In genomic region chr1:201375169-201375568, GRCh38 we compare ENCODE assay signal across 14 cellular contexts. TPM values are rescaled to one million over a fixed set of nuclear protein-coding genes. Genes with fewer than 3 reads are reported as not detected.
DNase-seq lines count a peak whose midpoint lies in the region; ATAC-seq, FAIRE-seq and TF ChIP-seq lines count a peak whose summit lies in the region.
"Had no signal": no experiment of that assay in that cellular context is flagged by ENCODE, and none has a peak within 500 bp of the region (broad histone marks: within the 10 kb centered on the region; RNA-seq: fewer than 3 reads in every experiment).

No MANE protein-coding gene starts in this region.

- ATAC-seq in IMR-90 (ENCODE audit: low read depth) (no peak), GM21737 (IDR thresholded peaks at IDR 0.05; ENCODE audit: unreplicated experiment) (no peak)
- ATAC-seq: left lobe of liver had no signal

- H3K9me3 Mint-ChIP-seq in Caco-2 (ENCODE audit: unreplicated experiment), result no peaks in the 10 kb centered on the region
- H3K9me3 Mint-ChIP-seq in activated naive CD4-positive, alpha-beta T cell treated with anti-CD3 and anti-CD28 coated beads for 36 hours, result no peaks in the 10 kb centered on the region
- H3K9me3 Mint-ChIP-seq: nephron progenitor cell had no signal

- H3K18ac ChIP-seq in IMR-90 (ENCODE audit: low read depth, low read length) (no peak overlapping the region), mesenchymal stem cell (ENCODE audit: low read depth in 1 of 2, low read length in 2 of 2) (no peak overlapping the region)

- no peak overlapping the region for H2BK12ac ChIP-seq in mesenchymal stem cell (ENCODE audit: low read length in 2 of 2)

- no peaks in the 10 kb centered on the region for H3K9me3 ChIP-seq in Caco-2
- H3K9me3 ChIP-seq in IMR-90 (ENCODE audit: control insufficient read depth, insufficient read depth, low read length), result no peaks in the 10 kb centered on the region; the same call in 1 of the 2 replicates
- H3K9me3 ChIP-seq in mesenchymal stem cell (ENCODE audit: control insufficient read depth, low read length), result no peaks in the 10 kb centered on the region
- H3K9me3 ChIP-seq: adrenal gland had no signal

- H4K91ac ChIP-seq in IMR-90 (ENCODE audit: insufficient read depth, low read depth, low read length), result no peak overlapping the region
- no peak overlapping the region for H4K91ac ChIP-seq in mesenchymal stem cell (ENCODE audit: low read length)

- H3K9me1 ChIP-seq in IMR-90 (ENCODE audit: insufficient read depth, low read length), result no peaks in the 10 kb centered on the region; the same call in 1 of the 2 replicates

- H3K4me3 Mint-ChIP-seq in Caco-2 (ENCODE audit: unreplicated experiment), result no peak overlapping the region
- no peak overlapping the region for H3K4me3 Mint-ChIP-seq in activated naive CD4-positive, alpha-beta T cell treated with anti-CD3 and anti-CD28 coated beads for 36 hours
- H3K4me3 Mint-ChIP-seq: nephron progenitor cell had no signal

- H3K9ac ChIP-seq in IMR-90 (ENCODE audit: low read depth, low read length), result no peak overlapping the region
- no peak overlapping the region for H3K9ac ChIP-seq in mesenchymal stem cell (ENCODE audit: low read length)

- H2BK20ac ChIP-seq in IMR-90 (ENCODE audit: low read depth, low read length), result no peak overlapping the region

- no peak for TF ChIP-seq CTCF in Caco-2 (IDR thresholded peaks at IDR 0.05; ENCODE audit: insufficient read depth in 1 of 2, low read depth in 1 of 2, low read length in 1 of 2, severe bottlenecking in 1 of 2, unreplicated experiment in 1 of 2)
- TF ChIP-seq CTCF in IMR-90 (conservative IDR thresholded peaks at IDR 0.05; ENCODE audit: low read depth, low read length), result peak; percentile 22; the same call in 1 of the 2 replicates
- TF ChIP-seq CTCF in brain microvascular endothelial cell (IDR thresholded peaks at IDR 0.05; ENCODE audit: low read depth, low read length, missing control alignments), result peak; percentile 47

- no CpG with 5 or more reads among the region's 4 CpGs for WGBS in IMR-90 (ENCODE audit: extremely low coverage in 2 of 2, insufficient read length in 1 of 2), 2 experiments
- WGBS in mesenchymal stem cell, result 60% methylated on average over 4 of the region's 4 CpGs

- no peak overlapping the region for H3K23ac ChIP-seq in IMR-90 (ENCODE audit: low read depth, low read length)
- H3K23ac ChIP-seq in mesenchymal stem cell (ENCODE audit: low read length in 2 of 2), result no peak overlapping the region

- H3K4me3 ChIP-seq in Caco-2 (ENCODE audit: low read depth, low read length), result no peak overlapping the region
- H3K4me3 ChIP-seq in IMR-90 (ENCODE audit: insufficient read depth, low read depth, low read length), result no peak overlapping the region
- no peak overlapping the region for H3K4me3 ChIP-seq in brain microvascular endothelial cell (ENCODE audit: low read depth, low read length)
- no peak overlapping the region for H3K4me3 ChIP-seq in mesenchymal stem cell (ENCODE audit: insufficient read depth in 1 of 2, low read depth in 1 of 2, low read length in 2 of 2)
- H3K4me3 ChIP-seq: adrenal gland, SK-N-MC had no signal

- H3K14ac ChIP-seq in IMR-90 (replicated peaks; ENCODE audit: low read depth, low read length), result no peak overlapping the region
- H3K14ac ChIP-seq in mesenchymal stem cell (ENCODE audit: low read length in 2 of 2), result no peak overlapping the region

- H3K4ac ChIP-seq in IMR-90 (ENCODE audit: low read depth, low read length), result no peak overlapping the region
- H3K4ac ChIP-seq in mesenchymal stem cell (ENCODE audit: low read depth in 1 of 2, low read length in 2 of 2), result no peak overlapping the region

- BruUV-seq in Caco-2 (replicated peaks; lab: Mats Ljungman, UMichigan) (no TSS peak), IMR-90 (replicated peaks; lab: Mats Ljungman, UMichigan) (no TSS peak)

- CTCF ChIA-PET in Caco-2 (lab: Charles Lee) (interaction anchor here (0.7 to 1.6 kb wide), 3 partner anchors 10 to 121 kb away, joined by 3 to 5 read pairs (median 4); no protein-coding TSS in a partner anchor), IMR-90 (lab: Yijun Ruan, JAX) (no interaction called here)
- CTCF ChIA-PET in activated naive CD4-positive, alpha-beta T cell treated with anti-CD3 and anti-CD28 coated beads for 36 hours (lab: Charles Lee), result interaction anchor here (0.8 to 2.9 kb wide), 2 partner anchors 10 to 34 kb away, joined by 3 to 12 read pairs; no protein-coding TSS in a partner anchor

- in situ Hi-C loops in IMR-90 (cut with MboI; ENCODE audit: low sequenced_read_pairs), result no loop called here
- in situ Hi-C loops in brain microvascular endothelial cell (cut with HindIII; ENCODE audit: low pct_ligation_motif_present, low sequenced_read_pairs), result no loop called here

- peaks cover 4% of the 10 kb centered on the region for H3K27me3 Mint-ChIP-seq in Caco-2 (ENCODE audit: insufficient read depth, unreplicated experiment)
- H3K27me3 Mint-ChIP-seq in activated naive CD4-positive, alpha-beta T cell treated with anti-CD3 and anti-CD28 coated beads for 36 hours (ENCODE audit: low read depth), result peaks cover 5% of the 10 kb centered on the region

- H2AK5ac ChIP-seq in IMR-90 (ENCODE audit: low read depth, low read length), result no peak overlapping the region
- peak overlapping the region; percentile 47 for H2AK5ac ChIP-seq in mesenchymal stem cell (ENCODE audit: low read length, severe bottlenecking)

- no peak overlapping the region for H4K8ac ChIP-seq in IMR-90 (ENCODE audit: low read depth in 2 of 2, low read length in 2 of 2)
- no peak overlapping the region for H4K8ac ChIP-seq in mesenchymal stem cell (ENCODE audit: low read length)

- no peak overlapping the region for H2AK9ac ChIP-seq in IMR-90 (replicated peaks; ENCODE audit: low read depth, low read length, poor library complexity)

- H3K36me3 ChIP-seq in Caco-2 (ENCODE audit: control insufficient read depth, insufficient read depth, low read length) (no peaks in the 10 kb centered on the region), IMR-90 (ENCODE audit: control insufficient read depth, insufficient read depth, low read length) (no peaks in the 10 kb centered on the region), brain microvascular endothelial cell (replicated peaks) (no peaks in the 10 kb centered on the region), mesenchymal stem cell (ENCODE audit: control insufficient read depth in 1 of 2, insufficient read depth in 2 of 2, low read depth in 1 of 2, low read length in 2 of 2) (peaks cover 0 to 17% of the 10 kb centered on the region in 2 experiments)
- H3K36me3 ChIP-seq: adrenal gland had no signal

- peaks cover 21% of the 10 kb centered on the region for H3K36me3 Mint-ChIP-seq in Caco-2 (ENCODE audit: insufficient read depth, unreplicated experiment)
- no peaks in the 10 kb centered on the region for H3K36me3 Mint-ChIP-seq in activated naive CD4-positive, alpha-beta T cell treated with anti-CD3 and anti-CD28 coated beads for 36 hours (ENCODE audit: low read depth)

- no peak for DNase-seq in Caco-2
- DNase-seq in IMR-90, result no peak
- DNase-seq in brain microvascular endothelial cell, result no peak
- no peak for DNase-seq in mesenchymal stem cell
- DNase-seq in urothelium cell line (ENCODE audit: low spot score), result no peak
- DNase-seq in activated naive CD4-positive, alpha-beta T cell treated with anti-CD3 and anti-CD28 coated beads for 36 hours, result no peak
- no peak for DNase-seq in amniotic stem cell (lab: John Stamatoyannopoulos, UW)
- DNase-seq: adrenal gland; NCI-H1417 treated with DMSO at 0.1 percent for 48 hours; nephron progenitor cell; NK-92 treated with Interleukin-12 subunit alpha and Interleukin-12 subunit beta, amount 100 ng/mL, for 24 hours had no signal

- H2BK120ac ChIP-seq in IMR-90 (ENCODE audit: low read depth, low read length) (no peak overlapping the region), mesenchymal stem cell (ENCODE audit: low read depth, low read length) (no peak overlapping the region)

- peaks cover 43% of the 10 kb centered on the region for H3K4me1 Mint-ChIP-seq in Caco-2 (ENCODE audit: low read depth, unreplicated experiment)
- no peaks in the 10 kb centered on the region for H3K4me1 Mint-ChIP-seq in activated naive CD4-positive, alpha-beta T cell treated with anti-CD3 and anti-CD28 coated beads for 36 hours (ENCODE audit: low read depth)

- TF ChIP-seq POLR2A in IMR-90 (IDR thresholded peaks at IDR 0.05; ENCODE audit: low read depth, low read length), result no peak

- peak overlapping the region; percentile 95 for H3K27ac Mint-ChIP-seq in Caco-2 (ENCODE audit: unreplicated experiment)
- H3K27ac Mint-ChIP-seq in activated naive CD4-positive, alpha-beta T cell treated with anti-CD3 and anti-CD28 coated beads for 36 hours, result no peak overlapping the region
- H3K27ac Mint-ChIP-seq: nephron progenitor cell had no signal

- POLR2A ChIA-PET in Caco-2 (lab: Charles Lee) (no interaction called here), IMR-90 (lab: Charles Lee; ENCODE audit: unreplicated experiment) (no interaction called here)

- no peaks in the 10 kb centered on the region for H4K20me1 ChIP-seq in IMR-90 (ENCODE audit: insufficient read depth, low read length)

- H3K4me2 ChIP-seq in IMR-90 (ENCODE audit: low read depth, low read length), result no peak overlapping the region
- no peak overlapping the region for H3K4me2 ChIP-seq in mesenchymal stem cell (ENCODE audit: low read length, poor library complexity, severe bottlenecking)

- H2BK5ac ChIP-seq in IMR-90 (ENCODE audit: low read depth, low read length, poor library complexity, severe bottlenecking) (no peak overlapping the region), mesenchymal stem cell (ENCODE audit: low read depth, low read length, poor library complexity, severe bottlenecking) (no peak overlapping the region)

- H3K79me1 ChIP-seq in IMR-90 (ENCODE audit: low read depth in 1 of 2, low read length in 2 of 2), result no peaks in the 10 kb centered on the region
- no peaks in the 10 kb centered on the region for H3K79me1 ChIP-seq in mesenchymal stem cell (replicated peaks; ENCODE audit: low read length, poor library complexity, severe bottlenecking)

- intact Hi-C loops in Caco-2 (cut with micrococcal nuclease; ENCODE audit: unreplicated experiment) (no loop called here), IMR-90 (cut with micrococcal nuclease) (no loop called here)
- intact Hi-C loops in activated naive CD4-positive, alpha-beta T cell treated with anti-CD3 and anti-CD28 coated beads for 36 hours (cut with micrococcal nuclease), result no loop called here

- no peak overlapping the region for H3K56ac ChIP-seq in IMR-90 (ENCODE audit: extremely low read depth, insufficient read depth, low read length)

- no peak for FAIRE-seq in urothelium cell line (lab: Jason Lieb, UNC)

- no peak overlapping the region for H2AFZ ChIP-seq in IMR-90 (replicated peaks; ENCODE audit: low read length, poor library complexity)
- H2AFZ ChIP-seq in mesenchymal stem cell (ENCODE audit: low read depth, low read length), result no peak overlapping the region

- no peak for TF ChIP-seq RAD21 in IMR-90 (IDR thresholded peaks at IDR 0.05; ENCODE audit: low read length)

- no peak overlapping the region for H4K5ac ChIP-seq in IMR-90 (ENCODE audit: low read depth, low read length)

- H3K27ac ChIP-seq in IMR-90 (ENCODE audit: insufficient read depth, low read length) (no peak overlapping the region), brain microvascular endothelial cell (no peak overlapping the region), mesenchymal stem cell (ENCODE audit: low read length, poor library complexity, severe bottlenecking) (no peak overlapping the region)
- H3K27ac ChIP-seq: adrenal gland, SK-N-MC had no signal

- H3K27me3 ChIP-seq in Caco-2 (replicated peaks; ENCODE audit: control insufficient read depth, insufficient read depth, low read length) (no peaks in the 10 kb centered on the region), IMR-90 (ENCODE audit: control insufficient read depth, insufficient read depth, low read length) (peaks cover 59% of the 10 kb centered on the region), brain microvascular endothelial cell (replicated peaks) (peaks cover 33% of the 10 kb centered on the region), mesenchymal stem cell (ENCODE audit: control insufficient read depth in 1 of 2, insufficient read depth in 1 of 2, low read length in 2 of 2) (peaks cover 0 to 73% of the 10 kb centered on the region in 2 experiments)

- H3K4me1 ChIP-seq in Caco-2 (peaks cover 43% of the 10 kb centered on the region), IMR-90 (ENCODE audit: control insufficient read depth, insufficient read depth, low read length) (peaks cover 11% of the 10 kb centered on the region; the same call in 1 of the 2 replicates), mesenchymal stem cell (ENCODE audit: control insufficient read depth, insufficient read depth, low read depth, low read length) (peaks cover 44% of the 10 kb centered on the region)
- H3K4me1 ChIP-seq: adrenal gland had no signal

- H2BK15ac ChIP-seq in IMR-90 (ENCODE audit: low read depth, low read length) (no peak overlapping the region), mesenchymal stem cell (ENCODE audit: low read depth, poor library complexity, severe bottlenecking) (no peak overlapping the region)

- dilution Hi-C loops in IMR-90 (cut with HindIII; ENCODE audit: low sequenced_read_pairs, unreplicated experiment), result no loop called here

RNA-seq across cellular contexts. Expression of gene TNNT2, which starts 2.3 kb away (rescaled TPM):
- 5.9 and 7.3 TPM in 2 replicates for total RNA-seq in Caco-2 (2022)
- total RNA-seq in IMR-90 (2012; rRNA removed), result 0.18 and 0.56 TPM in 2 replicates
- polyA plus RNA-seq in IMR-90 (2012; rRNA removed), result 1.2 TPM in 2 replicates
- polyA plus RNA-seq in IMR-90 (2012; cell fraction: cytosol; rRNA removed), result 0.29 and 1.1 TPM in 2 replicates
- polyA plus RNA-seq in IMR-90 (2012; cell fraction: nucleus; rRNA removed; ENCODE audit: low replicate concordance), result 1.0 and 2.0 TPM in 2 replicates
- polyA plus RNA-seq in mesenchymal stem cell (2013, experiment 1 of 2), result 0.07 TPM
- polyA plus RNA-seq in mesenchymal stem cell (2013, experiment 2 of 2), result not detected
- total RNA-seq in activated naive CD4-positive, alpha-beta T cell treated with anti-CD3 and anti-CD28 coated beads for 36 hours, result not detected

RNA-seq across cellular contexts. Expression of gene LAD1, which starts 24.0 kb away (rescaled TPM):
- total RNA-seq in Caco-2 (2022) (77.2 and 80.5 TPM in 2 replicates), IMR-90 (2012; rRNA removed) (under 0.01 TPM in 1 of 2 replicates, not detected in the other)
- 0.07 and 0.09 TPM in 2 replicates for polyA plus RNA-seq in IMR-90 (2012; rRNA removed)
- polyA plus RNA-seq in IMR-90 (2012; cell fraction: cytosol; rRNA removed), result 0.02 TPM in 1 of 2 replicates, not detected in the other
- 0.08 and 0.29 TPM in 2 replicates for polyA plus RNA-seq in IMR-90 (2012; cell fraction: nucleus; rRNA removed; ENCODE audit: low replicate concordance)
- polyA plus RNA-seq in mesenchymal stem cell (2013, experiment 1 of 2), result not detected
- not detected for polyA plus RNA-seq in mesenchymal stem cell (2013, experiment 2 of 2)
- not detected for total RNA-seq in activated naive CD4-positive, alpha-beta T cell treated with anti-CD3 and anti-CD28 coated beads for 36 hours

RNA-seq across cellular contexts. Expression of gene TNNI1, which starts 46.4 kb away (rescaled TPM):
- total RNA-seq in Caco-2 (2022) (not detected in 2 replicates), IMR-90 (2012; rRNA removed) (not detected in 2 replicates)
- polyA plus RNA-seq in IMR-90 (2012; rRNA removed), result not detected in 2 replicates
- polyA plus RNA-seq in IMR-90 (2012; cell fraction: cytosol; rRNA removed), result 0.02 TPM in 1 of 2 replicates, not detected in the other
- 0.20 and 0.45 TPM in 2 replicates for polyA plus RNA-seq in IMR-90 (2012; cell fraction: nucleus; rRNA removed; ENCODE audit: low replicate concordance)
- not detected for polyA plus RNA-seq in mesenchymal stem cell (2013, experiment 1 of 2)
- polyA plus RNA-seq in mesenchymal stem cell (2013, experiment 2 of 2), result not detected
- total RNA-seq in activated naive CD4-positive, alpha-beta T cell treated with anti-CD3 and anti-CD28 coated beads for 36 hours, result not detected
- total RNA-seq: left lobe of liver had no signal

Comparison
In these comparisons a context has a peak if more than half of its experiments do, and no peak if none do; other contexts are left out.
1. CTCF ChIP-seq: peak in IMR-90 (single experiment) and brain microvascular endothelial cell (single experiment); none in Caco-2 (0 of 2).
2. RNA of gene LAD1, which starts 24.0 kb away (total RNA-seq): 77.2 to 80.5 TPM in Caco-2; not detected in activated naive CD4-positive, alpha-beta T cell treated with anti-CD3 and anti-CD28 coated beads for 36 hours and under 0.01 TPM in IMR-90; every median in the first group is over 10 times any median in the second.